1 cellular context compared by ENCODE assay signal in the genomic region with DNA sequence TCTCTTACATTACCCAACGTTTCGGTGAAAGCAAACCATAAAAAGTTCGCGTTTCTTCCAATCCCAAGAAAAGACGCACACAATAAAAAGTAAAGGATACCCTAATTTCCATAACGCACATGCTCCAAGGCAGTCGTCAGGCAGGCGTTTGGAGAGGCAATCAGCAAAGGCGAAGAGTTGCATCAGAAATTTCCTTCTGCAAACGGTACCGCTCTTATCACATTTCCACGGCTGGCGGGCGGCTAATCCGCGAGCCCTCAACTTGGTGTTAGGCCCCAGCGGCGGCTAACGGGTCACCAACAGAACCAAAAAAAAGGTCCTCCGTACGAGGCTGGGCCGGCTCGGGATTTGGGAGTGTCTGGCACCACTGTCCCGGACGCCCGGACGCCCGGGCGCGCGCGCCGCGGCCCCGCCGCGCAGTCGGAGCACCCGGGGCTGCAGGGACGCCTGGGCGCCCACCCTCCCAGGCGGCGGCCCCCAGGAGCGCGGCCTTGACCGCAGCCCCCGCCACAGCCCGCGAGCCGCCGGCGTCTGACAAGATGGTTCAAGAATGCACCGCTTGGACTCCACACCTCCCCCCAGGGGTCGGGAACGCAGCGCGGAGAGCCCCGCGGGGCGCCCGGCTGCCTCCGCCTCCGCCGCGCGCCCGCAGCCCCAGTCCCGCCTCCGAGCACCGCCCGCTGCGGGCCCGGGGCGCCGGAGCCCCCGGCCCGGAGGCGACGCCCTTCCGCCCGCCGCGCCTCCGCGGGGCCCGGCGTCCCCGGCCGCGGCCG.
A peak's percentile ranks its signal among the peaks of the same experiment; 100 is the strongest.
TF ChIP-seq lines count a peak whose summit lies in the region.

No MANE protein-coding gene starts in this region.

TF ChIP-seq in H1, 55 proteins besides CTCF, POLR2A, EP300 and RAD21:
- TF ChIP-seq SIRT6 (IDR thresholded peaks at IDR 0.05; ENCODE audit: low read length) (no peak), TAF1 (IDR thresholded peaks at IDR 0.05; ENCODE audit: low read depth, low read length) (peak; percentile 16; the same call in 1 of the 2 replicates), CEBPB (IDR thresholded peaks at IDR 0.05; ENCODE audit: low read depth, low read length) (peak; percentile 59; the same call in 1 of the 2 replicates), HDAC2 (IDR thresholded peaks at IDR 0.05; ENCODE audit: borderline replicate concordance in 1 of 2, low read depth in 2 of 2, low read length in 2 of 2) (0 out of 4 replicates have a peak, but pooled peaks of 1 of the 2 experiments have one; percentile 53), PHF8 (conservative IDR thresholded peaks at IDR 0.05; ENCODE audit: low read depth, low read length) (peak; percentile 27; the same call in 1 of the 2 replicates), RBBP5 (IDR thresholded peaks at IDR 0.05; ENCODE audit: borderline replicate concordance, low read depth, low read length) (peak; percentile 79; the same call in 1 of the 2 replicates), KDM4A (IDR thresholded peaks at IDR 0.05; ENCODE audit: low read depth, low read length, severe bottlenecking) (peak; percentile 76), MAFK (IDR thresholded peaks at IDR 0.05; ENCODE audit: low read depth, low read length) (no peak; the same call in 1 of the 2 replicates), ASH2L (IDR thresholded peaks at IDR 0.05; ENCODE audit: low read length) (peak; percentile 68)
- TF ChIP-seq, protein P1, sequence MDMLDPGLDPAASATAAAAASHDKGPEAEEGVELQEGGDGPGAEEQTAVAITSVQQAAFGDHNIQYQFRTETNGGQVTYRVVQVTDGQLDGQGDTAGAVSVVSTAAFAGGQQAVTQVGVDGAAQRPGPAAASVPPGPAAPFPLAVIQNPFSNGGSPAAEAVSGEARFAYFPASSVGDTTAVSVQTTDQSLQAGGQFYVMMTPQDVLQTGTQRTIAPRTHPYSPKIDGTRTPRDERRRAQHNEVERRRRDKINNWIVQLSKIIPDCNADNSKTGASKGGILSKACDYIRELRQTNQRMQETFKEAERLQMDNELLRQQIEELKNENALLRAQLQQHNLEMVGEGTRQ (IDR thresholded peaks at IDR 0.05; ENCODE audit: low read length), result no peak
- TF ChIP-seq, protein P2, sequence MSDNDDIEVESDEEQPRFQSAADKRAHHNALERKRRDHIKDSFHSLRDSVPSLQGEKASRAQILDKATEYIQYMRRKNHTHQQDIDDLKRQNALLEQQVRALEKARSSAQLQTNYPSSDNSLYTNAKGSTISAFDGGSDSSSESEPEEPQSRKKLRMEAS (IDR thresholded peaks at IDR 0.05), result peak; percentile 60
